ENCODE assay signal across 8 cellular contexts in genomic region chr19:10118960-10119359, GRCh38. TPM values are rescaled to one million over a fixed set of nuclear protein-coding genes. Genes with fewer than 3 reads are reported as not detected.
DNase-seq lines count a peak whose midpoint lies in the region; ATAC-seq, FAIRE-seq and TF ChIP-seq lines count a peak whose summit lies in the region.

No MANE protein-coding gene starts in this region.

- H3K4me3 Mint-ChIP-seq in stimulated activated naive CD8-positive, alpha-beta T cell treated with anti-CD3 and anti-CD28 coated beads, Interleukin-15, Interleukin-2, amounts not matched to agents 100 ng/mL and 50 ng/mL, for 24 hours: peak overlapping the region; percentile 99

- H3K4me3 ChIP-seq in GM12878 (peak overlapping the region; percentile 96), mesodermal cell (ENCODE audit: extremely low read depth, insufficient read depth, low read length, poor library complexity, severe bottlenecking) (peak overlapping the region; percentile 85)

- H3K27me3 ChIP-seq in GM12878 (replicated peaks in 1 of 2; ENCODE audit: control insufficient read depth in 2 of 2, insufficient read depth in 2 of 2, low read length in 1 of 2): no peaks in the 10 kb centered on the region

- POLR2A ChIA-PET in GM12878 (lab: Charles Lee): interaction anchor here (0.6 kb wide), 1 partner anchor 128 kb away, joined by 3 read pairs; no protein-coding TSS in a partner anchor

- TF ChIP-seq POLR2A in GM12878 (IDR thresholded peaks at IDR 0.05; ENCODE audit: low read depth, low read length): no peak

- SMC1A ChIA-PET in GM12878 (lab: Charles Lee; ENCODE audit: uncharacterized antibody, unreplicated experiment): interaction anchor here (0.7 kb wide), 1 partner anchor 15 kb away, joined by 3 read pairs; no protein-coding TSS in a partner anchor

- peak overlapping the region; percentile 89 for H3K27ac ChIP-seq in GM12878 (ENCODE audit: control insufficient read depth, insufficient read depth)
- no peak overlapping the region for H3K27ac ChIP-seq in mesodermal cell (ENCODE audit: low read depth, low read length, severe bottlenecking)

- H3K4me1 ChIP-seq in GM12878 (ENCODE audit: control insufficient read depth, insufficient read depth, low read length) (0 out of 2 replicates have a peak, but pooled peaks cover 2% of the 10 kb centered on the region), mesodermal cell (ENCODE audit: control insufficient read depth, insufficient read depth, low read length, poor library complexity, severe bottlenecking) (peaks cover 4% of the 10 kb centered on the region)

- in situ Hi-C loops in GM12878 (cut with MboI): no loop called here

- no peaks in the 10 kb centered on the region for H4K20me1 ChIP-seq in GM12878 (ENCODE audit: control insufficient read depth, insufficient read depth)

- TF ChIP-seq CTCF in GM12878 (IDR thresholded peaks at IDR 0.05 in 2 of 3, conservative IDR thresholded peaks at IDR 0.05 in 1 of 3; ENCODE audit: control insufficient read depth in 2 of 3, extremely low read depth in 1 of 3, insufficient read depth in 1 of 3, low read depth in 3 of 3, low read length in 3 of 3): no peak

- H3K9me3 ChIP-seq in GM12878 (replicated peaks; ENCODE audit: control insufficient read depth, insufficient read depth, low read length) (no peaks in the 10 kb centered on the region), mesodermal cell (ENCODE audit: control insufficient read depth, low read length) (no peaks in the 10 kb centered on the region)

- H3K9ac ChIP-seq in GM12878 (ENCODE audit: control insufficient read depth, insufficient read depth, low read length): peak overlapping the region; percentile 95

- FAIRE-seq in GM12878 (lab: Jason Lieb, UNC): no peak

- BruUV-seq in GM12878 (replicated peaks; lab: Mats Ljungman, UMichigan): no TSS peak

- H3K36me3 Mint-ChIP-seq in stimulated activated naive CD8-positive, alpha-beta T cell treated with anti-CD3 and anti-CD28 coated beads, Interleukin-15, Interleukin-2, amounts not matched to agents 100 ng/mL and 50 ng/mL, for 24 hours (ENCODE audit: low read depth): peaks cover 34% of the 10 kb centered on the region

- no peak for TF ChIP-seq RAD21 in GM12878 (IDR thresholded peaks at IDR 0.05; ENCODE audit: insufficient read depth, low read depth, low read length)

- H3K4me1 Mint-ChIP-seq in stimulated activated naive CD8-positive, alpha-beta T cell treated with anti-CD3 and anti-CD28 coated beads, Interleukin-15, Interleukin-2, amounts not matched to agents 100 ng/mL and 50 ng/mL, for 24 hours (ENCODE audit: low read depth): peaks cover 34% of the 10 kb centered on the region

- no peak for DNase-seq in stimulated activated naive CD8-positive, alpha-beta T cell treated with anti-CD3 and anti-CD28 coated beads, Interleukin-15, Interleukin-2, amounts not matched to agents 100 U/mL and 50 U/mL, for 24 hours
- no peak for DNase-seq in GM12878 (ENCODE audit: low read depth, low spot score)
- no peak for DNase-seq in dedifferentiated amniotic fluid mesenchymal stem cell (ENCODE audit: extremely low spot score)
- no peak for DNase-seq in SKM-1 treated with dmso at 0.1 percent for 144 hours (lab: John Stamatoyannopoulos, UW; ENCODE audit: unreplicated experiment)
- no peak for DNase-seq in C1 segment of cervical spinal cord (lab: John Stamatoyannopoulos, UW)

- peaks cover 17% of the 10 kb centered on the region for H3K79me2 ChIP-seq in GM12878 (ENCODE audit: control insufficient read depth, insufficient read depth, low read length)

- CTCF ChIA-PET in GM12878 (lab: Yijun Ruan, JAX): interaction anchor here (0.7 to 4.9 kb wide), 6 partner anchors 10 to 187 kb away, joined by 3 to 39 read pairs (median 5); no protein-coding TSS in a partner anchor

- no peak for ATAC-seq in stimulated activated naive CD8-positive, alpha-beta T cell treated with anti-CD3 and anti-CD28 coated beads, Interleukin-15, Interleukin-2, amounts not matched to agents 100 U/mL and 50 U/mL, for 24 hours
- ATAC-seq in GM12878 (peak; percentile 1), GM18907 (IDR thresholded peaks at IDR 0.05; ENCODE audit: unreplicated experiment) (no peak)

- H2AFZ ChIP-seq in GM12878 (ENCODE audit: control insufficient read depth, low read depth, low read length): no peak overlapping the region

- peak overlapping the region; percentile 93 for H3K27ac Mint-ChIP-seq in stimulated activated naive CD8-positive, alpha-beta T cell treated with anti-CD3 and anti-CD28 coated beads, Interleukin-15, Interleukin-2, amounts not matched to agents 100 ng/mL and 50 ng/mL, for 24 hours

- RAD21 ChIA-PET in GM12878 (lab: Charles Lee; ENCODE audit: unreplicated experiment): interaction anchor here (1.2 kb wide), 1 partner anchor 15 kb away, joined by 3 read pairs; no protein-coding TSS in a partner anchor

- intact Hi-C loops in GM12878 (cut with micrococcal nuclease; ENCODE audit: unreplicated experiment): no loop called here

- H3K9me3 Mint-ChIP-seq in stimulated activated naive CD8-positive, alpha-beta T cell treated with anti-CD3 and anti-CD28 coated beads, Interleukin-15, Interleukin-2, amounts not matched to agents 100 ng/mL and 50 ng/mL, for 24 hours: no peaks in the 10 kb centered on the region

- peaks cover 4 to 30% of the 10 kb centered on the region in 2 experiments; a peak in 3 of 4 replicates for H3K36me3 ChIP-seq in GM12878 (ENCODE audit: control insufficient read depth in 2 of 2, insufficient read depth in 2 of 2, low read length in 1 of 2)
- peaks cover 40% of the 10 kb centered on the region for H3K36me3 ChIP-seq in mesodermal cell (ENCODE audit: control insufficient read depth, insufficient read depth, low read length)

- 28% methylated on average over 12 of the region's 12 CpGs for WGBS in GM12878 (ENCODE audit: insufficient coverage, insufficient replicate concordance, low lambda C conversion rate, missing lambda C conversion rate)
- 44 to 46% methylated on average over 10 to 12 of the region's 12 CpGs for WGBS in mesodermal cell (ENCODE audit: insufficient coverage in 2 of 2), 2 experiments

- no peaks in the 10 kb centered on the region for H3K27me3 Mint-ChIP-seq in stimulated activated naive CD8-positive, alpha-beta T cell treated with anti-CD3 and anti-CD28 coated beads, Interleukin-15, Interleukin-2, amounts not matched to agents 100 ng/mL and 50 ng/mL, for 24 hours

- peak overlapping the region; percentile 62 for H3K4me2 ChIP-seq in GM12878 (ENCODE audit: control insufficient read depth, insufficient read depth)

- no peak for TF ChIP-seq EP300 in GM12878 (IDR thresholded peaks at IDR 0.05; ENCODE audit: borderline replicate concordance in 1 of 2, control insufficient read depth in 1 of 2, low read depth in 2 of 2, low read length in 2 of 2)

RNA-seq across cellular contexts. Expression of gene EIF3G, which starts 0.7 kb away (rescaled TPM):
- total RNA-seq in GM12878 (2013; cell fraction: nucleolus; rRNA removed): 95.9 and 98.0 TPM in 2 replicates
- total RNA-seq in GM12878 (2014; rRNA removed) (356 and 362 TPM in 2 replicates), GM12878 (2014; rRNA removed; fragmentation: Illumina TruSeq; extraction: Trizol) (187 and 220 TPM in 2 replicates), GM12878 (2021) (303 and 318 TPM in 2 replicates)
- polyA plus RNA-seq in GM12878 (2011; ENCODE audit: low read depth): 79.2 TPM
- polyA plus RNA-seq in GM12878 (2011; rRNA removed) (101 and 119 TPM in 2 replicates), GM12878 (2014; fragmentation: Illumina TruSeq; extraction: Trizol) (132 and 219 TPM in 2 replicates), GM12878 (2014; fragmentation: Nextera tagmentation; extraction: Ambion mirVana) (10 to 100 TPM; 28.0 to 48.5 TPM), GM12878 (2014; rRNA removed) (284 and 299 TPM in 2 replicates), GM12878 (2016; fragmentation: Nextera tagmentation; extraction: Ambion mirVana) (100 to 1,000 TPM; 201 to 225 TPM)
- 166 and 220 TPM in 2 replicates for polyA plus RNA-seq in GM12878 (2011; cell fraction: cytosol; rRNA removed)
- 377 and 479 TPM in 2 replicates for polyA plus RNA-seq in GM12878 (2011; cell fraction: nucleus; rRNA removed)
- 208 and 240 TPM in 2 replicates for polyA plus RNA-seq in GM12878 (2012)
- polyA minus RNA-seq in GM12878 (2011; rRNA and poly(A)+ RNA removed): 45.5 and 84.7 TPM in 2 replicates
- 47.4 and 49.3 TPM in 2 replicates for polyA minus RNA-seq in GM12878 (2011; cell fraction: cytosol; rRNA and poly(A)+ RNA removed)
- 61.5 and 116 TPM in 2 replicates for polyA minus RNA-seq in GM12878 (2011; cell fraction: nucleus; rRNA and poly(A)+ RNA removed)
- 179 TPM for polyA plus RNA-seq in mesodermal cell (2013, experiment 1 of 2)
- 158 TPM for polyA plus RNA-seq in mesodermal cell (2013, experiment 2 of 2)

RNA-seq across cellular contexts. Expression of gene P2RY11, which starts 7.5 kb away (rescaled TPM):
- 57.8 and 61.7 TPM in 2 replicates for total RNA-seq in GM12878 (2013; cell fraction: nucleolus; rRNA removed)
- total RNA-seq in GM12878 (2014; rRNA removed) (11.4 and 17.4 TPM in 2 replicates), GM12878 (2014; rRNA removed; fragmentation: Illumina TruSeq; extraction: Trizol) (7.4 and 8.2 TPM in 2 replicates), GM12878 (2021) (42.0 and 46.5 TPM in 2 replicates)
- 5.0 TPM for polyA plus RNA-seq in GM12878 (2011; ENCODE audit: low read depth)
- polyA plus RNA-seq in GM12878 (2011; rRNA removed) (12.5 and 26.5 TPM in 2 replicates), GM12878 (2014; fragmentation: Illumina TruSeq; extraction: Trizol) (1.2 and 4.9 TPM in 2 replicates), GM12878 (2014; fragmentation: Nextera tagmentation; extraction: Ambion mirVana) (under 1 TPM; 0.14 to 0.57 TPM), GM12878 (2014; rRNA removed) (32.5 and 39.0 TPM in 2 replicates), GM12878 (2016; fragmentation: Nextera tagmentation; extraction: Ambion mirVana) (1 to 10 TPM; 6.7 to 7.0 TPM)
- 44.1 and 69.0 TPM in 2 replicates for polyA plus RNA-seq in GM12878 (2011; cell fraction: cytosol; rRNA removed)
- 81.5 and 114 TPM in 2 replicates for polyA plus RNA-seq in GM12878 (2011; cell fraction: nucleus; rRNA removed)
- 28.3 and 37.9 TPM in 2 replicates for polyA plus RNA-seq in GM12878 (2012)
- polyA minus RNA-seq in GM12878 (2011; rRNA and poly(A)+ RNA removed): 16.9 and 49.7 TPM in 2 replicates
- polyA minus RNA-seq in GM12878 (2011; cell fraction: cytosol; rRNA and poly(A)+ RNA removed): 22.1 and 26.3 TPM in 2 replicates
- polyA minus RNA-seq in GM12878 (2011; cell fraction: nucleus; rRNA and poly(A)+ RNA removed): 8.6 and 28.3 TPM in 2 replicates
- polyA plus RNA-seq in mesodermal cell (2013, experiment 1 of 2): 6.2 TPM
- 3.2 TPM for polyA plus RNA-seq in mesodermal cell (2013, experiment 2 of 2)

RNA-seq across cellular contexts. Expression of gene PPAN, which starts 12.8 kb away (rescaled TPM):
- total RNA-seq in GM12878 (2013; cell fraction: nucleolus; rRNA removed): 135 and 145 TPM in 2 replicates
- total RNA-seq in GM12878 (2014; rRNA removed): 96.5 and 123 TPM in 2 replicates
- 67.6 and 68.9 TPM in 2 replicates for total RNA-seq in GM12878 (2014; rRNA removed; fragmentation: Illumina TruSeq; extraction: Trizol)
- total RNA-seq in GM12878 (2021): 147 and 165 TPM in 2 replicates
- 26.9 TPM for polyA plus RNA-seq in GM12878 (2011; ENCODE audit: low read depth)
- 40.1 and 92.2 TPM in 2 replicates for polyA plus RNA-seq in GM12878 (2011; rRNA removed)
- 92.2 and 132 TPM in 2 replicates for polyA plus RNA-seq in GM12878 (2011; cell fraction: cytosol; rRNA removed)
- polyA plus RNA-seq in GM12878 (2011; cell fraction: nucleus; rRNA removed): 173 and 212 TPM in 2 replicates
- 78.6 and 81.6 TPM in 2 replicates for polyA plus RNA-seq in GM12878 (2012)
- polyA plus RNA-seq in GM12878 (2014; fragmentation: Illumina TruSeq; extraction: Trizol): 20.3 and 65.0 TPM in 2 replicates
- 1 to 10 TPM; 2.1 to 7.6 TPM for polyA plus RNA-seq in GM12878 (2014; fragmentation: Nextera tagmentation; extraction: Ambion mirVana)
- polyA plus RNA-seq in GM12878 (2014; rRNA removed): 149 and 196 TPM in 2 replicates
- 100 to 1,000 TPM; 163 to 171 TPM for polyA plus RNA-seq in GM12878 (2016; fragmentation: Nextera tagmentation; extraction: Ambion mirVana)
- polyA minus RNA-seq in GM12878 (2011; rRNA and poly(A)+ RNA removed): 113 and 176 TPM in 2 replicates
- polyA minus RNA-seq in GM12878 (2011; cell fraction: cytosol; rRNA and poly(A)+ RNA removed): 70.0 and 73.4 TPM in 2 replicates
- 69.6 and 130 TPM in 2 replicates for polyA minus RNA-seq in GM12878 (2011; cell fraction: nucleus; rRNA and poly(A)+ RNA removed)
- polyA plus RNA-seq in mesodermal cell (2013, experiment 1 of 2): 22.3 TPM
- 17.6 TPM for polyA plus RNA-seq in mesodermal cell (2013, experiment 2 of 2)

RNA-seq across cellular contexts. Expression of gene ANGPTL6, which starts 16.5 kb away (rescaled TPM):
- total RNA-seq in GM12878 (2013; cell fraction: nucleolus; rRNA removed): 38.8 and 41.4 TPM in 2 replicates
- 13.1 and 17.4 TPM in 2 replicates for total RNA-seq in GM12878 (2014; rRNA removed)
- total RNA-seq in GM12878 (2014; rRNA removed; fragmentation: Illumina TruSeq; extraction: Trizol): 6.0 and 7.2 TPM in 2 replicates
- total RNA-seq in GM12878 (2021): 16.5 and 16.8 TPM in 2 replicates
- polyA plus RNA-seq in GM12878 (2011; ENCODE audit: low read depth): 11.7 TPM
- 10.5 and 23.6 TPM in 2 replicates for polyA plus RNA-seq in GM12878 (2011; rRNA removed)
- polyA plus RNA-seq in GM12878 (2011; cell fraction: cytosol; rRNA removed): 40.4 and 48.7 TPM in 2 replicates
- polyA plus RNA-seq in GM12878 (2011; cell fraction: nucleus; rRNA removed): 150 and 154 TPM in 2 replicates
- 23.2 and 29.6 TPM in 2 replicates for polyA plus RNA-seq in GM12878 (2012)
- 2.3 and 6.6 TPM in 2 replicates for polyA plus RNA-seq in GM12878 (2014; fragmentation: Illumina TruSeq; extraction: Trizol)
- polyA plus RNA-seq in GM12878 (2014; fragmentation: Nextera tagmentation; extraction: Ambion mirVana): under 1 TPM; 0.45 to 0.90 TPM
- polyA plus RNA-seq in GM12878 (2014; rRNA removed): 18.3 and 18.9 TPM in 2 replicates
- polyA plus RNA-seq in GM12878 (2016; fragmentation: Nextera tagmentation; extraction: Ambion mirVana): 1 to 10 TPM; 1.3 to 4.9 TPM
- polyA minus RNA-seq in GM12878 (2011; rRNA and poly(A)+ RNA removed): 7.7 and 16.2 TPM in 2 replicates
- polyA minus RNA-seq in GM12878 (2011; cell fraction: cytosol; rRNA and poly(A)+ RNA removed): 8.8 and 10.2 TPM in 2 replicates
- polyA minus RNA-seq in GM12878 (2011; cell fraction: nucleus; rRNA and poly(A)+ RNA removed): 8.5 and 16.2 TPM in 2 replicates
- polyA plus RNA-seq in mesodermal cell (2013, experiment 1 of 2): 2.1 TPM
- polyA plus RNA-seq in mesodermal cell (2013, experiment 2 of 2): 2.5 TPM

RNA-seq across cellular contexts. Expression of gene SHFL, which starts 32.8 kb away (rescaled TPM):
- total RNA-seq in GM12878 (2013; cell fraction: nucleolus; rRNA removed): 59.9 and 73.5 TPM in 2 replicates
- total RNA-seq in GM12878 (2014; rRNA removed): 44.6 and 45.4 TPM in 2 replicates
- 30.5 and 30.7 TPM in 2 replicates for total RNA-seq in GM12878 (2014; rRNA removed; fragmentation: Illumina TruSeq; extraction: Trizol)
- 51.7 and 57.9 TPM in 2 replicates for total RNA-seq in GM12878 (2021)
- 39.3 TPM for polyA plus RNA-seq in GM12878 (2011; ENCODE audit: low read depth)
- 53.1 and 63.7 TPM in 2 replicates for polyA plus RNA-seq in GM12878 (2011; rRNA removed)
- polyA plus RNA-seq in GM12878 (2011; cell fraction: cytosol; rRNA removed): 68.1 and 104 TPM in 2 replicates
- 400 and 422 TPM in 2 replicates for polyA plus RNA-seq in GM12878 (2011; cell fraction: nucleus; rRNA removed)
- 71.2 and 100 TPM in 2 replicates for polyA plus RNA-seq in GM12878 (2012)
- 41.7 and 49.6 TPM in 2 replicates for polyA plus RNA-seq in GM12878 (2014; fragmentation: Illumina TruSeq; extraction: Trizol)
- 10 to 100 TPM in 1 of 2 experiments, 1 to 10 TPM in 1; 8.0 to 18.3 TPM for polyA plus RNA-seq in GM12878 (2014; fragmentation: Nextera tagmentation; extraction: Ambion mirVana)
- 83.8 and 83.9 TPM in 2 replicates for polyA plus RNA-seq in GM12878 (2014; rRNA removed)
- polyA plus RNA-seq in GM12878 (2016; fragmentation: Nextera tagmentation; extraction: Ambion mirVana): 10 to 100 TPM; 33.6 to 36.8 TPM
- 34.3 and 50.4 TPM in 2 replicates for polyA minus RNA-seq in GM12878 (2011; rRNA and poly(A)+ RNA removed)
- polyA minus RNA-seq in GM12878 (2011; cell fraction: cytosol; rRNA and poly(A)+ RNA removed): 16.6 and 22.1 TPM in 2 replicates
- polyA minus RNA-seq in GM12878 (2011; cell fraction: nucleus; rRNA and poly(A)+ RNA removed): 40.0 and 54.8 TPM in 2 replicates
- 5.1 TPM for polyA plus RNA-seq in mesodermal cell (2013, experiment 1 of 2)
- polyA plus RNA-seq in mesodermal cell (2013, experiment 2 of 2): 3.7 TPM
